In the genomic region with DNA sequence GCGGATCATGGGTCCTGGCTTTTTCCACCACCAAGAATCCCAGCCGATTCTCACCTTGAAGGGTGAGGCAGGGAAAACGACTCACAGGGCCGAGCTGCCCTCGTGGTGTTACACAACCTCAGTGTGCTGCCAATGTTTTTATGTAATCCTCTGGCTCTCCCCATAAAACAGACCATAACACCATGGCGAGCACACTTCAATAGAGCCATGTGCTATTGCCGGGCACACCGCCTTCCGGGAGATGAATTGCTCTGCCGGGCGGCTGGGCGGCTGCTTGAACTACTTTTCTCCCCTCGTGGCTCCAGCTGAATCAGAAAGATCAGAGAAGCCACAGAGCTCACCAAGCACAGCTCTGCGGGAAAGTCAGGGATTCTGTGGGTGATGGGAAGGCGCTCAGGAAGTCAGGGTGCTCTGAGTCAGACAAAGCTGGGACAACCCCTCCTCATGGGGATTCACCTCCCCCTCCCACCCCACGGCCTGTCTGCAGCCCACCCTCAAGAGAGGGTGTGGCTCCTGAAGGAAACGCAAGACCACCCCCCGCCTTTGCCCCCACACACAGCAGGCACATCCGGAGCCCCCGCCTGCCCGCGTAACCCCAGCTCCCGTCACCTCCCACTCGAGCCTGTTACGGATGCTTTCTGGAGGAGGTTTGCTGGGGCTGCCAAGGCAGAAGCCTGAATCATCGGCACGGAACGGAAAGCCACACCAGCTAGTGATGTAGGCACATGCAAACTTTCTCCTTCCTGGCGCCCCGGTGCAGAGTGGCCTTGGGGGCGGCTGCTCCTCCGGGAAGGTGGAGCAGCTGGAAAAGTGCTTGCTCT, we compare ENCODE assay signal across 9 cellular contexts. TPM values are rescaled to one million over a fixed set of nuclear protein-coding genes. Genes with fewer than 3 reads are reported as not detected.
DNase-seq lines count a peak whose midpoint lies in the region; TF ChIP-seq lines count a peak whose summit lies in the region.
"Had no signal": no experiment of that assay in that cellular context is flagged by ENCODE, and none has a peak within 500 bp of the region (broad histone marks: within the 10 kb centered on the region; RNA-seq: fewer than 3 reads in every experiment).

No MANE protein-coding gene starts in this region.

- intact Hi-C loops in ascending aorta (cut with DNase I), result no loop called here

- peak; percentile 86 for DNase-seq in AG08395 (ENCODE audit: low spot score)
- DNase-seq in Kasumi-1 (lab: John Stamatoyannopoulos, UW), result peak; percentile 92 to 93
- peak; percentile 78 for DNase-seq in activated naive CD8-positive, alpha-beta T cell treated with anti-CD3 and anti-CD28 coated beads for 36 hours
- peak; percentile 17 to 20 for DNase-seq in hippocampal formation (lab: John Stamatoyannopoulos, UW)
- peak; percentile 78 for DNase-seq in stimulated activated CD4-positive, alpha-beta T cell treated with anti-CD3 and anti-CD28 coated beads, Interleukin-4, amount 100 ng/mL, for 24 hours
- DNase-seq in NCI-H69 (lab: John Stamatoyannopoulos, UW), result no peak
- no peak for DNase-seq in ascending aorta (ENCODE audit: low spot score in 2 of 2)
- DNase-seq in NCI-H1694 (lab: John Stamatoyannopoulos, UW), result no peak

- no peak overlapping the region for H3K27ac ChIP-seq in ascending aorta

- H3K4me1 Mint-ChIP-seq in activated naive CD8-positive, alpha-beta T cell treated with anti-CD3 and anti-CD28 coated beads for 36 hours, result peaks cover 21% of the 10 kb centered on the region
- H3K4me1 Mint-ChIP-seq: central memory CD8-positive, alpha-beta T cell had no signal

- no peaks in the 10 kb centered on the region for H3K27me3 ChIP-seq in ascending aorta

- no peaks in the 10 kb centered on the region for H3K9me3 Mint-ChIP-seq in activated naive CD8-positive, alpha-beta T cell treated with anti-CD3 and anti-CD28 coated beads for 36 hours
- H3K9me3 Mint-ChIP-seq: central memory CD8-positive, alpha-beta T cell had no signal

- H3K36me3 ChIP-seq in ascending aorta, result no peaks in the 10 kb centered on the region

- H3K9me3 ChIP-seq in ascending aorta, result no peaks in the 10 kb centered on the region

- peaks cover 67% of the 10 kb centered on the region for H3K27me3 Mint-ChIP-seq in activated naive CD8-positive, alpha-beta T cell treated with anti-CD3 and anti-CD28 coated beads for 36 hours

- peaks cover 0 to 3% of the 10 kb centered on the region in 2 donors for H3K4me1 ChIP-seq in ascending aorta

- peak overlapping the region; percentile 84 for H3K27ac Mint-ChIP-seq in activated naive CD8-positive, alpha-beta T cell treated with anti-CD3 and anti-CD28 coated beads for 36 hours

- H3K4me3 Mint-ChIP-seq in activated naive CD8-positive, alpha-beta T cell treated with anti-CD3 and anti-CD28 coated beads for 36 hours, result peak overlapping the region; percentile 38

- no peaks in the 10 kb centered on the region for H3K36me3 Mint-ChIP-seq in activated naive CD8-positive, alpha-beta T cell treated with anti-CD3 and anti-CD28 coated beads for 36 hours

- TF ChIP-seq CTCF in ascending aorta (IDR thresholded peaks at IDR 0.05), result no peak

- H3K4me3 ChIP-seq in ascending aorta, result no peak overlapping the region

RNA-seq across cellular contexts. Expression of gene GALNT9, which starts 1.8 kb away (rescaled TPM):
- total RNA-seq in activated naive CD8-positive, alpha-beta T cell treated with anti-CD3 and anti-CD28 coated beads for 36 hours, result not detected
- not detected for total RNA-seq in ascending aorta

Comparison
In these comparisons a context has a peak if more than half of its experiments do, and no peak if none do; other contexts are left out.
1. DNase-seq: peak in AG08395 (single experiment), Kasumi-1 (2 of 2), activated naive CD8-positive, alpha-beta T cell treated with anti-CD3 and anti-CD28 coated beads for 36 hours (single experiment), hippocampal formation (2 of 2) and stimulated activated CD4-positive, alpha-beta T cell treated with anti-CD3 and anti-CD28 coated beads, Interleukin-4, amount 100 ng/mL, for 24 hours (single experiment); none in NCI-H69 (single experiment), ascending aorta (0 of 2) and NCI-H1694 (single experiment).